1 cellular context compared by ENCODE assay signal in the genomic region with DNA sequence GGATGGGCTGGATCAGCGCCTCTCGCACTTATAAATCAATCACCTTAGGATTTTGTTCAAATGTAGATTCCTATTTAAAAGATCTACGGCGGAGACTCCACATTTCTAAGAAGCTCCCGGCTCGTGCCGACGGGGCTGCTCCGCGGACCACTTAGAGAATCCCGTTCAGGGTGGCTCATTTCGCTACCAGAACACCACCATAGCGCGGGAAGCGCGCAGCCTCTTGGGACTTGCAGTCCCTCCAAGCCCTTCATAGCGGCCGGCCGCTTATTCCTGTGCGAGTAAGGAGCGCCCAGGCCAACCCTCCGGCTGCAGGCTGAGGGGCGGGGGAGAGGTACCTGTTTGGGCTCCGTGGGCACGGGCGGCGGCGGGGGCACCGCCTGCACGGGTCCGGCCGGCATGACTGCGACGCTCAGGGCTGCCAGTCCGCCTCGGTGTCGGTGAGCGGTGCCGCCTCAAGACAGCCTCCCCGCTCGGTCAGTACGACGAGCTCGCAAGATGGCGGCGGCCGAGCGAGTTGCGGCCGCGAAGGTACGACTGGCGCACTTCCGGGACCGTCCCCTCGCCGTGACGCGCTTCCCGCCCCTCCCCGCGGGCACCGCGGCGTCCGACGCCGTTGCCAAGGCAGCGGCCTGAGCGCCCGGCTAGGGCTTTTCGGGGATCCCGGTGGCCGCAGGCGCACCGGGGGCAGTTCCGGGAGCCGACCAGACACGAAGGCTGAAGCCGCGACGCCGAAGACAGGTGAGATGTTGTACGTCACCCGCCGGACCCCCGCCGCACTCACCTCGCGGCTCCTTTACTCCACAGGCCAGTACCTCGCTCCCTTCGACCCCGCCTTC.
A peak's percentile ranks its signal among the peaks of the same experiment; 100 is the strongest.
TF ChIP-seq lines count a peak whose summit lies in the region.

TSS of gene CCDC157 (plus strand) at position 616 of the 839 bp plus-strand sequence. CDS start 8,994 bp downstream, outside the sequence.
A gene with protein sequence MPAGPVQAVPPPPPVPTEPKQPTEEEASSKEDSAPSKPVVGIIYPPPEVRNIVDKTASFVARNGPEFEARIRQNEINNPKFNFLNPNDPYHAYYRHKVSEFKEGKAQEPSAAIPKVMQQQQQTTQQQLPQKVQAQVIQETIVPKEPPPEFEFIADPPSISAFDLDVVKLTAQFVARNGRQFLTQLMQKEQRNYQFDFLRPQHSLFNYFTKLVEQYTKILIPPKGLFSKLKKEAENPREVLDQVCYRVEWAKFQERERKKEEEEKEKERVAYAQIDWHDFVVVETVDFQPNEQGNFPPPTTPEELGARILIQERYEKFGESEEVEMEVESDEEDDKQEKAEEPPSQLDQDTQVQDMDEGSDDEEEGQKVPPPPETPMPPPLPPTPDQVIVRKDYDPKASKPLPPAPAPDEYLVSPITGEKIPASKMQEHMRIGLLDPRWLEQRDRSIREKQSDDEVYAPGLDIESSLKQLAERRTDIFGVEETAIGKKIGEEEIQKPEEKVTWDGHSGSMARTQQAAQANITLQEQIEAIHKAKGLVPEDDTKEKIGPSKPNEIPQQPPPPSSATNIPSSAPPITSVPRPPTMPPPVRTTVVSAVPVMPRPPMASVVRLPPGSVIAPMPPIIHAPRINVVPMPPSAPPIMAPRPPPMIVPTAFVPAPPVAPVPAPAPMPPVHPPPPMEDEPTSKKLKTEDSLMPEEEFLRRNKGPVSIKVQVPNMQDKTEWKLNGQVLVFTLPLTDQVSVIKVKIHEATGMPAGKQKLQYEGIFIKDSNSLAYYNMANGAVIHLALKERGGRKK (minus strand): TSS at position 503 of the 839 bp plus-strand sequence. CDS start 102 bp downstream, at position 401.

TF ChIP-seq in HepG2, 621 proteins besides CTCF, POLR2A, EP300 and RAD21 (continued from another document and continues in another):
- peak; percentile 88; the same call in 1 of the 2 replicates for TF ChIP-seq CSRNP1 (CRISPR knock-in tag; IDR thresholded peaks at IDR 0.05)
- TF ChIP-seq, protein P1, sequence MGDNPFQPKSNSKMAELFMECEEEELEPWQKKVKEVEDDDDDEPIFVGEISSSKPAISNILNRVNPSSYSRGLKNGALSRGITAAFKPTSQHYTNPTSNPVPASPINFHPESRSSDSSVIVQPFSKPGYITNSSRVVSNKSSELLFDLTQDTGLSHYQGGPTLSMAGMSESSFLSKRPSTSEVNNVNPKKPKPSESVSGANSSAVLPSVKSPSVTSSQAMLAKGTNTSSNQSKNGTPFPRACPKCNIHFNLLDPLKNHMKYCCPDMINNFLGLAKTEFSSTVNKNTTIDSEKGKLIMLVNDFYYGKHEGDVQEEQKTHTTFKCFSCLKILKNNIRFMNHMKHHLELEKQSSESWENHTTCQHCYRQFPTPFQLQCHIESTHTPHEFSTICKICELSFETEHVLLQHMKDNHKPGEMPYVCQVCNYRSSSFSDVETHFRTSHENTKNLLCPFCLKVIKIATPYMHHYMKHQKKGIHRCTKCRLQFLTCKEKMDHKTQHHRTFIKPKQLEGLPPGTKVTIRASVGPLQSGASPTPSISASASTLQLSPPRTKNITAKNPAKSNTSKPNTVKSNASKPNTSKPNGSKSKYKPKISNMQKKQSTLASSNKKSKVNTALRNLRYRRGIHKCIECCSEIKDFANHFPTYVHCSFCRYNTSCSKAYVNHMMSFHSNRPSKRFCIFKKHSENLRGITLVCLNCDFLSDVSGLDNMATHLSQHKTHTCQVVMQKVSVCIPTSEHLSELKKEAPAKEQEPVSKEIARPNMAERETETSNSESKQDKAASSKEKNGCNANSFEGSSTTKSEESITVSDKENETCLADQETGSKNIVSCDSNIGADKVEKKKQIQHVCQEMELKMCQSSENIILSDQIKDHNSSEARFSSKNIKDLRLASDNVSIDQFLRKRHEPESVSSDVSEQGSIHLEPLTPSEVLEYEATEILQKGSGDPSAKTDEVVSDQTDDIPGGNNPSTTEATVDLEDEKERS (CRISPR knock-in tag; IDR thresholded peaks at IDR 0.05) = 0 out of 2 replicates have a peak, but pooled peaks have one; percentile 39
- TF ChIP-seq SRSF9 (IDR thresholded peaks at IDR 0.05; ENCODE audit: borderline replicate concordance, insufficient read depth, low read depth, low read length, poor library complexity, severe bottlenecking) = no peak
- peak; percentile 91; the same call in 1 of the 2 replicates for TF ChIP-seq SIN3A (IDR thresholded peaks at IDR 0.05; ENCODE audit: borderline replicate concordance, low read depth, low read length)
- no peak for TF ChIP-seq ZNF207 (IDR thresholded peaks at IDR 0.05; ENCODE audit: borderline replicate concordance)
- TF ChIP-seq CEBPG (CRISPR knock-in tag; IDR thresholded peaks at IDR 0.05) = no peak; the same call in 1 of the 2 replicates
- TF ChIP-seq ZNF343 (CRISPR knock-in tag; IDR thresholded peaks at IDR 0.05) = no peak
- TF ChIP-seq MEIS1 (CRISPR knock-in tag; IDR thresholded peaks at IDR 0.05; ENCODE audit: borderline replicate concordance) = no peak; the same call in 1 of the 2 replicates
- TF ChIP-seq ZNF275 (CRISPR knock-in tag; IDR thresholded peaks at IDR 0.05; ENCODE audit: borderline replicate concordance) = peak; percentile 86; the same call in 1 of the 2 replicates
- TF ChIP-seq PREB (CRISPR knock-in tag; IDR thresholded peaks at IDR 0.05) = no peak
- TF ChIP-seq, protein P2, sequence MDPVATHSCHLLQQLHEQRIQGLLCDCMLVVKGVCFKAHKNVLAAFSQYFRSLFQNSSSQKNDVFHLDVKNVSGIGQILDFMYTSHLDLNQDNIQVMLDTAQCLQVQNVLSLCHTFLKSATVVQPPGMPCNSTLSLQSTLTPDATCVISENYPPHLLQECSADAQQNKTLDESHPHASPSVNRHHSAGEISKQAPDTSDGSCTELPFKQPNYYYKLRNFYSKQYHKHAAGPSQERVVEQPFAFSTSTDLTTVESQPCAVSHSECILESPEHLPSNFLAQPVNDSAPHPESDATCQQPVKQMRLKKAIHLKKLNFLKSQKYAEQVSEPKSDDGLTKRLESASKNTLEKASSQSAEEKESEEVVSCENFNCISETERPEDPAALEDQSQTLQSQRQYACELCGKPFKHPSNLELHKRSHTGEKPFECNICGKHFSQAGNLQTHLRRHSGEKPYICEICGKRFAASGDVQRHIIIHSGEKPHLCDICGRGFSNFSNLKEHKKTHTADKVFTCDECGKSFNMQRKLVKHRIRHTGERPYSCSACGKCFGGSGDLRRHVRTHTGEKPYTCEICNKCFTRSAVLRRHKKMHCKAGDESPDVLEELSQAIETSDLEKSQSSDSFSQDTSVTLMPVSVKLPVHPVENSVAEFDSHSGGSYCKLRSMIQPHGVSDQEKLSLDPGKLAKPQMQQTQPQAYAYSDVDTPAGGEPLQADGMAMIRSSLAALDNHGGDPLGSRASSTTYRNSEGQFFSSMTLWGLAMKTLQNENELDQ (CRISPR knock-in tag; IDR thresholded peaks at IDR 0.05; ENCODE audit: borderline replicate concordance) = no peak
- peak; percentile 90; the same call in 1 of the 2 replicates for TF ChIP-seq ZNF713 (CRISPR knock-in tag; IDR thresholded peaks at IDR 0.05)
- no peak for TF ChIP-seq ZNF652 (CRISPR knock-in tag; IDR thresholded peaks at IDR 0.05; ENCODE audit: borderline replicate concordance, low read depth)
- no peak for TF ChIP-seq TCF7L2 (IDR thresholded peaks at IDR 0.05; ENCODE audit: low read depth, low read length)
- peak; percentile 64 for TF ChIP-seq E2F2 (CRISPR knock-in tag; IDR thresholded peaks at IDR 0.05; ENCODE audit: borderline replicate concordance)
- TF ChIP-seq MIXL1 (CRISPR knock-in tag; IDR thresholded peaks at IDR 0.05) = peak; percentile 34; the same call in 1 of the 2 replicates
- TF ChIP-seq ZNF460 (CRISPR knock-in tag; IDR thresholded peaks at IDR 0.05; ENCODE audit: borderline replicate concordance) = no peak
- TF ChIP-seq ZNF484 (CRISPR knock-in tag; IDR thresholded peaks at IDR 0.05; ENCODE audit: borderline replicate concordance, low read depth) = no peak
- TF ChIP-seq ZFP41 (CRISPR knock-in tag; IDR thresholded peaks at IDR 0.05; ENCODE audit: borderline replicate concordance) = no peak
- 0 out of 2 replicates have a peak, but pooled peaks have one; percentile 15 for TF ChIP-seq ELK4 (CRISPR knock-in tag; IDR thresholded peaks at IDR 0.05; ENCODE audit: borderline replicate concordance)
- no peak for TF ChIP-seq ZNF672 (CRISPR knock-in tag; IDR thresholded peaks at IDR 0.05)
- peak; percentile 80 for TF ChIP-seq KLF6 (CRISPR knock-in tag; IDR thresholded peaks at IDR 0.05)
- no peak for TF ChIP-seq TIGD3 (CRISPR knock-in tag; IDR thresholded peaks at IDR 0.05; ENCODE audit: borderline replicate concordance)
- no peak for TF ChIP-seq EHMT2 (IDR thresholded peaks at IDR 0.05; ENCODE audit: borderline replicate concordance, low read depth, low read length)
- TF ChIP-seq MAZ (IDR thresholded peaks at IDR 0.05; ENCODE audit: borderline replicate concordance, low read depth, low read length) = peak; percentile 66; the same call in 1 of the 2 replicates
- peak; percentile 96 for TF ChIP-seq MAZ (CRISPR knock-in tag; IDR thresholded peaks at IDR 0.05; ENCODE audit: low read depth)
- peak; percentile 70; the same call in 1 of the 2 replicates for TF ChIP-seq RFXAP (CRISPR knock-in tag; IDR thresholded peaks at IDR 0.05; ENCODE audit: borderline replicate concordance)
- TF ChIP-seq U2AF2 (IDR thresholded peaks at IDR 0.05; ENCODE audit: low read depth, low read length) = peak; percentile 87
- TF ChIP-seq ZC3H4 (CRISPR knock-in tag; IDR thresholded peaks at IDR 0.05; ENCODE audit: borderline replicate concordance) = no peak
- no peak for TF ChIP-seq U2AF1 (optimal IDR thresholded peaks at IDR 0.05; ENCODE audit: low read depth, low read length)
- TF ChIP-seq, protein P3, sequence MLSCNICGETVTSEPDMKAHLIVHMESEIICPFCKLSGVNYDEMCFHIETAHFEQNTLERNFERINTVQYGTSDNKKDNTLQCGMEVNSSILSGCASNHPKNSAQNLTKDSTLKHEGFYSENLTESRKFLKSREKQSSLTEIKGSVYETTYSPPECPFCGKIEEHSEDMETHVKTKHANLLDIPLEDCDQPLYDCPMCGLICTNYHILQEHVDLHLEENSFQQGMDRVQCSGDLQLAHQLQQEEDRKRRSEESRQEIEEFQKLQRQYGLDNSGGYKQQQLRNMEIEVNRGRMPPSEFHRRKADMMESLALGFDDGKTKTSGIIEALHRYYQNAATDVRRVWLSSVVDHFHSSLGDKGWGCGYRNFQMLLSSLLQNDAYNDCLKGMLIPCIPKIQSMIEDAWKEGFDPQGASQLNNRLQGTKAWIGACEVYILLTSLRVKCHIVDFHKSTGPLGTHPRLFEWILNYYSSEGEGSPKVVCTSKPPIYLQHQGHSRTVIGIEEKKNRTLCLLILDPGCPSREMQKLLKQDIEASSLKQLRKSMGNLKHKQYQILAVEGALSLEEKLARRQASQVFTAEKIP (CRISPR knock-in tag; IDR thresholded peaks at IDR 0.05; ENCODE audit: borderline replicate concordance) = no peak
